Comparison of ENCODE assay signal across 28 cellular contexts in genomic region chr5:147971472-147971871, GRCh38.
"Had no signal": no experiment of that assay in that cellular context is flagged by ENCODE, and none has a peak within 500 bp of the region (broad histone marks: within the 10 kb centered on the region; RNA-seq: fewer than 3 reads in every experiment).

No MANE protein-coding gene starts in this region.

- DNase-seq: activated CD4-positive, alpha-beta memory T cell treated with anti-CD3 and anti-CD28 coated beads for 36 hours; activated CD4-positive, alpha-beta T cell treated with anti-CD3 and anti-CD28 coated beads, Interleukin-2, amount 10 ng/mL, durations not matched to agents 24 days and 14 days; activated CD4-positive, CD25-positive, alpha-beta regulatory T cell treated with anti-CD3 and anti-CD28 coated beads, Interleukin-2, amount 50 U/mL, for 72 hours; activated CD8-positive, alpha-beta memory T cell treated with anti-CD3 and anti-CD28 coated beads, Interleukin-2, amount 50 U/mL, for 4 hours; activated effector memory CD4-positive, alpha-beta T cell treated with anti-CD3 and anti-CD28 coated beads, Interleukin-2, amount 50 U/mL, for 16 hours; activated naive CD4-positive, alpha-beta T cell treated with anti-CD3 and anti-CD28 coated beads for 36 hours; activated naive CD8-positive, alpha-beta T cell treated with anti-CD3 and anti-CD28 coated beads for 36 hours; activated T-cell treated with anti-CD3 and anti-CD28 coated beads, Interleukin-2, amount 50 U/mL, for 1 hour; adrenal gland; aorta; body of pancreas; cortex of kidney; esophagus squamous epithelium; left cardiac atrium; left ventricle myocardium superior; naive B cell; occipital lobe; stimulated activated CD4-positive, alpha-beta T cell treated with anti-CD3 and anti-CD28 coated beads, Interleukin-15, amount 100 ng/mL, for 24 hours; stimulated activated CD4-positive, alpha-beta T cell treated with anti-CD3 and anti-CD28 coated beads, Interleukin-2, amount 100 ng/mL, for 24 hours; stimulated activated naive B cell treated with anti-CD40 and anti-IgM and Interleukin-4, amounts not matched to agents 10 μg/mL and 1 μg/mL and 100 μg/mL, for 72 hours; stomach; T-helper 9 cell; thyroid gland; upper lobe of left lung; WERI-Rb-1 had no signal

- ATAC-seq: body of pancreas; left cardiac atrium; left ventricle myocardium superior; stimulated activated naive B cell treated with anti-CD40 and anti-IgM and Interleukin-4, amounts not matched to agents 10 μg/mL and 1 μg/mL and 100 μg/mL, for 72 hours had no signal

- H3K36me3 ChIP-seq: adrenal gland, cardiac muscle cell, esophagus squamous epithelium, right atrium auricular region, stomach, thyroid gland, upper lobe of left lung, vagina, WERI-Rb-1 had no signal

- H3K27me3 ChIP-seq: adrenal gland, body of pancreas, cardiac muscle cell, esophagus squamous epithelium, right atrium auricular region, stomach, thyroid gland, upper lobe of left lung, vagina had no signal

- H3K4me3 ChIP-seq: adrenal gland, body of pancreas, cardiac muscle cell, esophagus squamous epithelium, right atrium auricular region, stomach, thyroid gland, upper lobe of left lung, vagina had no signal

- H3K4me1 ChIP-seq: body of pancreas, esophagus squamous epithelium, right atrium auricular region, stomach, thyroid gland, upper lobe of left lung had no signal

- H3K9me3 ChIP-seq: adrenal gland, body of pancreas, esophagus squamous epithelium, right atrium auricular region, stomach, thyroid gland, upper lobe of left lung, vagina had no signal

- H3K27ac ChIP-seq: adrenal gland, body of pancreas, cardiac muscle cell, esophagus squamous epithelium, right atrium auricular region, stomach, thyroid gland, upper lobe of left lung, vagina, WERI-Rb-1 had no signal
